ENCODE assay signal across 28 cellular contexts in the genomic region with DNA sequence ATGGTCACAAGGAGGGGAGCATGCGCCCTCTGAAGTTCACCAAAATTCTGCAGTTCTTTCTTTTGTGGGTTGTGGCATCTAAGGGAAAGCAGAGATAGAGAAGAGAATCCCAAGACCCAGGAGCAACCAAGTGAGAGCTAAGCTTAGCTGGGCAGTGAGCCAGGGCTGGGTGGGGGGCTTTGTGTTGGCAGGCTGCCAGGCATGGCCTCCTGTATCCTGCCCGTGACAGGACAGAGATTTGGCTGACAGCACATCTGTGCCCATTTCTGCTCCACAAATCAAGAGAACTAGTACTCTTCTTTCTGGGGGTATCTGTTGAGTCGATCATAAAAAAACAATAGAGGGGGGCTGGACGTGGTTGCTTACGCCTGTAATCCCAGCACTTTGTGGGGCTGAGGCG.
"Had no signal": no experiment of that assay in that cellular context is flagged by ENCODE, and none has a peak within 500 bp of the region (broad histone marks: within the 10 kb centered on the region; RNA-seq: fewer than 3 reads in every experiment).

No MANE protein-coding gene starts in this region.

- H3K36me3 ChIP-seq: colonic mucosa, gastrocnemius medialis, left lung, neural progenitor cell, right atrium auricular region, sigmoid colon, tibial artery, upper lobe of left lung had no signal

- DNase-seq: effector CD8-positive, alpha-beta T cell; endodermal cell; foreskin fibroblast; gastrocnemius medialis; head of caudate nucleus; kidney; left cardiac atrium; left lung; mesenchymal stem cell; naive B cell; sigmoid colon; stimulated activated CD4-positive, alpha-beta T cell treated with anti-CD3 and anti-CD28 coated beads, Interleukin-2, amount 100 ng/mL, for 24 hours; stimulated activated CD4-positive, alpha-beta T cell treated with anti-CD3 and anti-CD28 coated beads, Interleukin-4, amount 100 ng/mL, for 24 hours; stimulated activated naive CD8-positive, alpha-beta T cell treated with anti-CD3 and anti-CD28 coated beads, Interleukin-15, Interleukin-2, amounts not matched to agents 100 U/mL and 50 U/mL, for 24 hours; substantia nigra; testis; tibial artery had no signal

- H3K27me3 ChIP-seq: colonic mucosa, gastrocnemius medialis, hepatocyte, left lung, neural progenitor cell, right atrium auricular region, sigmoid colon, testis, tibial artery, upper lobe of left lung had no signal

- H3K79me2 ChIP-seq: hepatocyte, parathyroid adenoma had no signal

- H3K4me1 ChIP-seq: colonic mucosa, gastrocnemius medialis, left lung, neural progenitor cell, parathyroid adenoma, right atrium auricular region, sigmoid colon, testis, tibial artery, upper lobe of left lung had no signal

- H3K4me2 ChIP-seq: hepatocyte, neural progenitor cell had no signal

- ATAC-seq: esophagus mucosa; gastrocnemius medialis; left cardiac atrium; left lung; stimulated activated effector memory CD8-positive, alpha-beta T cell treated with anti-CD3 and anti-CD28 coated beads, Interleukin-12 subunit alpha, Interleukin-12 subunit beta, amount 100 ng/mL, for 72 hours; stimulated activated naive CD8-positive, alpha-beta T cell treated with anti-CD3 and anti-CD28 coated beads, Interleukin-15, Interleukin-2, amounts not matched to agents 100 U/mL and 50 U/mL, for 24 hours had no signal

- H3K9me3 ChIP-seq: colonic mucosa, gastrocnemius medialis, left lung, mucosa of descending colon, right atrium auricular region, sigmoid colon, testis, tibial artery, upper lobe of left lung had no signal

- H3K27ac ChIP-seq: colonic mucosa, epithelial cell of prostate, gastrocnemius medialis, hepatocyte, left lung, neural progenitor cell, parathyroid adenoma, right atrium auricular region, sigmoid colon, testis, tibial artery, upper lobe of left lung had no signal

- H3K4me3 ChIP-seq: colonic mucosa, gastrocnemius medialis, hepatocyte, left lung, mucosa of descending colon, neural progenitor cell, right atrium auricular region, sigmoid colon, testis, tibial artery, upper lobe of left lung had no signal

- H2AFZ ChIP-seq: hepatocyte, neural progenitor cell, parathyroid adenoma had no signal

- H3K9ac ChIP-seq: neural progenitor cell, parathyroid adenoma had no signal

- FAIRE-seq: kidney, urothelium cell line had no signal
